In genomic region chr3:9843715-9844438, GRCh38 we compare ENCODE assay signal across 8 cellular contexts. TPM values are rescaled to one million over a fixed set of nuclear protein-coding genes. Genes with fewer than 3 reads are reported as not detected.
DNase-seq lines count a peak whose midpoint lies in the region; ATAC-seq and TF ChIP-seq lines count a peak whose summit lies in the region.

A gene with protein sequence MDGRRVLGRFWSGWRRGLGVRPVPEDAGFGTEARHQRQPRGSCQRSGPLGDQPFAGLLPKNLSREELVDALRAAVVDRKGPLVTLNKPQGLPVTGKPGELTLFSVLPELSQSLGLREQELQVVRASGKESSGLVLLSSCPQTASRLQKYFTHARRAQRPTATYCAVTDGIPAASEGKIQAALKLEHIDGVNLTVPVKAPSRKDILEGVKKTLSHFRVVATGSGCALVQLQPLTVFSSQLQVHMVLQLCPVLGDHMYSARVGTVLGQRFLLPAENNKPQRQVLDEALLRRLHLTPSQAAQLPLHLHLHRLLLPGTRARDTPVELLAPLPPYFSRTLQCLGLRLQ (minus strand): TSS chr3:9844008. CDS start chr3:9843990, 18 bp downstream.

- H3K4me1 ChIP-seq in BLaER1: peaks cover 21% of the 10 kb centered on the region
- H3K4me1 ChIP-seq in liver (ENCODE audit: control insufficient read depth in 4 of 4, insufficient read depth in 4 of 4, low read length in 3 of 4): peaks cover 2 to 14% (median 10%) of the 10 kb centered on the region in 4 donors

- H3K27me3 ChIP-seq in BLaER1: no peaks in the 10 kb centered on the region
- H3K27me3 ChIP-seq in liver (ENCODE audit: control insufficient read depth in 4 of 4, insufficient read depth in 4 of 4, low read length in 3 of 4): no peaks in the 10 kb centered on the region

- H3K27ac ChIP-seq in BLaER1 (peak within 1 kb of the TSS; percentile 77), liver (ENCODE audit: low read depth in 1 of 2, low read length in 2 of 2) (peak within 1 kb of the TSS; percentile 63 to 80)

- H3K4me3 ChIP-seq in BLaER1 (peak within 1 kb of the TSS; percentile 81), liver (ENCODE audit: low read depth in 1 of 3, low read length in 3 of 3) (peak within 1 kb of the TSS; percentile 67 to 90 (median 80))

- H3K36me3 ChIP-seq in BLaER1: peaks cover 35% of the 10 kb centered on the region
- peaks cover 2 to 16% (median 13%) of the 10 kb centered on the region in 4 donors for H3K36me3 ChIP-seq in liver (ENCODE audit: control insufficient read depth in 4 of 4, insufficient read depth in 3 of 4, low read depth in 1 of 4, low read length in 3 of 4)

- H3K9ac ChIP-seq in BLaER1 (peak within 1 kb of the TSS; percentile 82), liver (ENCODE audit: low read depth in 1 of 2, low read length in 2 of 2) (peak within 1 kb of the TSS; percentile 60 to 86)

- ATAC-seq in GM19324 (IDR thresholded peaks at IDR 0.05; ENCODE audit: low FRiP score, unreplicated experiment) (peak; percentile 97), HG03469 (IDR thresholded peaks at IDR 0.05; ENCODE audit: unreplicated experiment) (peak; percentile 89)

- under 1% methylated on average over 42 of the region's 42 CpGs for WGBS in liver

- DNase-seq in NCI-H82 (lab: John Stamatoyannopoulos, UW): peak; percentile 94
- peak; percentile 98 for DNase-seq in activated CD4-positive, alpha-beta T cell treated with anti-CD3 and anti-CD28 coated beads, Interleukin-2, amount 50 U/mL, for 48 hours
- peak; percentile 91 to 94 for DNase-seq in dermis microvascular lymphatic vessel endothelial cell (ENCODE audit: low read depth in 2 of 2)
- DNase-seq in stimulated activated CD4-positive, alpha-beta T cell treated with anti-CD3 and anti-CD28 coated beads, Interleukin-4, amount 100 ng/mL, for 24 hours: peak; percentile 98

- H3K4me2 ChIP-seq in BLaER1: peak within 1 kb of the TSS; percentile 92

- H4K20me1 ChIP-seq in BLaER1: no peaks in the 10 kb centered on the region

- peak; percentile 33 to 38 for TF ChIP-seq RAD21 in liver (IDR thresholded peaks at IDR 0.05)

- no peak for TF ChIP-seq CTCF in liver (IDR thresholded peaks at IDR 0.05; ENCODE audit: low read depth, low read length, missing input control)

- H3K9me3 ChIP-seq in BLaER1: no peaks in the 10 kb centered on the region
- H3K9me3 ChIP-seq in liver (ENCODE audit: control insufficient read depth in 4 of 4, low read length in 3 of 4): no peaks in the 10 kb centered on the region

TF ChIP-seq in liver, 16 proteins besides CTCF, POLR2A, EP300 and RAD21:
- TF ChIP-seq, protein P1, sequence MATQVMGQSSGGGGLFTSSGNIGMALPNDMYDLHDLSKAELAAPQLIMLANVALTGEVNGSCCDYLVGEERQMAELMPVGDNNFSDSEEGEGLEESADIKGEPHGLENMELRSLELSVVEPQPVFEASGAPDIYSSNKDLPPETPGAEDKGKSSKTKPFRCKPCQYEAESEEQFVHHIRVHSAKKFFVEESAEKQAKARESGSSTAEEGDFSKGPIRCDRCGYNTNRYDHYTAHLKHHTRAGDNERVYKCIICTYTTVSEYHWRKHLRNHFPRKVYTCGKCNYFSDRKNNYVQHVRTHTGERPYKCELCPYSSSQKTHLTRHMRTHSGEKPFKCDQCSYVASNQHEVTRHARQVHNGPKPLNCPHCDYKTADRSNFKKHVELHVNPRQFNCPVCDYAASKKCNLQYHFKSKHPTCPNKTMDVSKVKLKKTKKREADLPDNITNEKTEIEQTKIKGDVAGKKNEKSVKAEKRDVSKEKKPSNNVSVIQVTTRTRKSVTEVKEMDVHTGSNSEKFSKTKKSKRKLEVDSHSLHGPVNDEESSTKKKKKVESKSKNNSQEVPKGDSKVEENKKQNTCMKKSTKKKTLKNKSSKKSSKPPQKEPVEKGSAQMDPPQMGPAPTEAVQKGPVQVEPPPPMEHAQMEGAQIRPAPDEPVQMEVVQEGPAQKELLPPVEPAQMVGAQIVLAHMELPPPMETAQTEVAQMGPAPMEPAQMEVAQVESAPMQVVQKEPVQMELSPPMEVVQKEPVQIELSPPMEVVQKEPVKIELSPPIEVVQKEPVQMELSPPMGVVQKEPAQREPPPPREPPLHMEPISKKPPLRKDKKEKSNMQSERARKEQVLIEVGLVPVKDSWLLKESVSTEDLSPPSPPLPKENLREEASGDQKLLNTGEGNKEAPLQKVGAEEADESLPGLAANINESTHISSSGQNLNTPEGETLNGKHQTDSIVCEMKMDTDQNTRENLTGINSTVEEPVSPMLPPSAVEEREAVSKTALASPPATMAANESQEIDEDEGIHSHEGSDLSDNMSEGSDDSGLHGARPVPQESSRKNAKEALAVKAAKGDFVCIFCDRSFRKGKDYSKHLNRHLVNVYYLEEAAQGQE (IDR thresholded peaks at IDR 0.05): peak; percentile 60
- TF ChIP-seq RXRA (IDR thresholded peaks at IDR 0.05) (no peak), SP1 (IDR thresholded peaks at IDR 0.05) (peak; percentile 88), TAF1 (conservative IDR thresholded peaks at IDR 0.05) (peak; percentile 55), YY1 (IDR thresholded peaks at IDR 0.05) (peak; percentile 81), GABPA (IDR thresholded peaks at IDR 0.05 in 1 of 2, conservative IDR thresholded peaks at IDR 0.05 in 1 of 2) (peak in 1 of 2 donors; percentile 78)
TF ChIP-seq in liver: peak in this region for 5.

RNA-seq across cellular contexts. Expression of the gene that starts here (rescaled TPM):
- total RNA-seq in dermis microvascular lymphatic vessel endothelial cell: 16.7 and 22.6 TPM in 2 replicates
- total RNA-seq in liver: 10 to 100 TPM; 14.4 to 17.3 TPM
- polyA plus RNA-seq in liver: 10 to 100 TPM; 20.3 to 22.7 TPM

Comparison
In these comparisons a context has a peak if more than half of its experiments do, and no peak if none do; other contexts are left out.
1. Peak in every context shown above with its lines: DNase-seq, ATAC-seq, H3K4me3 ChIP-seq and H3K27ac ChIP-seq.